ENCODE assay signal across 8 cellular contexts in the genomic region with DNA sequence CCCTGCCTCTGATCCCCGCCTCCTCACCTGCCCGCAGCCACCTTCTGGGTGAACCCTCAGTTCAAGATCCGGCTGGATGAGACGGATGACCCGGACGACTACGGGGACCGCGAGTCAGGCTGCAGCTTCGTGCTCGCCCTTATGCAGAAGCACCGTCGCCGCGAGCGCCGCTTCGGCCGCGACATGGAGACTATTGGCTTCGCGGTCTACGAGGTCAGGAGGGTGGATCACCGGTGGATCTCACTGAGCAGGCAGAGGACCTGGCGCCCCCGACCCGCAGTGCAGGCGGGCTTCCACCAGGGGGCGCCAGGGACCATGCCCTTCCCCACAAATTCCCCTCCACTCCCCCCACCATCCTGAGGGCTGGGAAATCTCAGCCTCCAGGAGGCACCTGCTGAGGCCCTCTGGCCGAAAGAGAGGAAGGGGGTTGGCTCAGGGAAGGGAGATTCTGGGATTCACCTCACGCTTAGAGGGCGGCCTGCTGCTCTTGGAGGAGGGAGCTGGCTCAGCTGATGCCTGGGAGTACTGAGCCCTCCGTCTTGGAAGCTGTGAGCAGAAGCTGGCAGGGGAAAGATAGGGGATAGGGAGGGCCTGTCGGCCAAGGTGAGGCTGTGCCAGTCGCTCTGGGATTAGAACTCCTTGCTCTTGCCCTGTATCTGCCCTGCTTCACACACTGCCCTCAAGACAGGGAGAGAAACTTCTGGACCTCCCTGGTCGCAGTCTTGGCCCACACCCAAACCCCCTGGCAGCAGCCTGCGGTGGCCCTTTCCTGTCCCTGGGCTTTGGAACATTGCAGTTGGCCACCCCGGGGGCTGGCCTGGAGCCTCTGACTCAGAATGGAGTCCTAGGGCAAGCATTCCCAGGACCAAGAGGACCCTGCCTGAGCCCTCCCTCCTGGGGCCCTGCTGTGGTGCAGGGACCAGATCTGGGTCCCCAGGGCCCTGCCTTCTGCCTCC. TPM values are rescaled to one million over a fixed set of nuclear protein-coding genes. Genes with fewer than 3 reads are reported as not detected.
DNase-seq lines count a peak whose midpoint lies in the region; ATAC-seq and TF ChIP-seq lines count a peak whose summit lies in the region.

No MANE protein-coding gene starts in this region.

- H4K20me1 ChIP-seq in DOHH2 (ENCODE audit: control insufficient read depth, insufficient read depth, low read depth, low read length), result no peaks in the 10 kb centered on the region

- H3K36me3 ChIP-seq in DOHH2 (ENCODE audit: control insufficient read depth, low read length) (peaks cover 43% of the 10 kb centered on the region), HUES6 (ENCODE audit: control insufficient read depth, insufficient read depth, low read length) (peaks cover 53% of the 10 kb centered on the region), WERI-Rb-1 (peaks cover 45% of the 10 kb centered on the region), lower lobe of right lung (peaks cover 93% of the 10 kb centered on the region)

- peak; percentile 82 for DNase-seq in WERI-Rb-1
- DNase-seq in coronary artery (ENCODE audit: low spot score), result no peak
- no peak for DNase-seq in lower lobe of right lung
- no peak for DNase-seq in kidney glomerular epithelial cell (lab: John Stamatoyannopoulos, UW)

- no peaks in the 10 kb centered on the region for H3K9me3 ChIP-seq in DOHH2 (ENCODE audit: control insufficient read depth, insufficient read depth, low read length)
- H3K9me3 ChIP-seq in HUES6 (ENCODE audit: control insufficient read depth, insufficient read depth, low read depth, low read length), result no peaks in the 10 kb centered on the region
- no peaks in the 10 kb centered on the region for H3K9me3 ChIP-seq in WERI-Rb-1 (ENCODE audit: severe bottlenecking)
- no peaks in the 10 kb centered on the region for H3K9me3 ChIP-seq in lower lobe of right lung

- TF ChIP-seq CTCF in DOHH2 (IDR thresholded peaks at IDR 0.05; ENCODE audit: low read depth, low read length, poor library complexity, severe bottlenecking) (peak; percentile 99), WERI-Rb-1 (IDR thresholded peaks at IDR 0.05; ENCODE audit: low read depth, low read length) (peak; percentile 94), coronary artery (IDR thresholded peaks at IDR 0.05) (peak; percentile 75), lower lobe of right lung (IDR thresholded peaks at IDR 0.05) (peak; percentile 87)

- no peak overlapping the region for H3K4me3 ChIP-seq in DOHH2 (ENCODE audit: low read length)
- H3K4me3 ChIP-seq in HUES6 (ENCODE audit: low read depth, low read length), result 0 out of 2 replicates have a peak overlapping the region, but pooled peaks have one; percentile 15
- no peak overlapping the region for H3K4me3 ChIP-seq in WERI-Rb-1 (ENCODE audit: low read depth, low read length)
- H3K4me3 ChIP-seq in coronary artery, result no peak overlapping the region
- no peak overlapping the region for H3K4me3 ChIP-seq in lower lobe of right lung

- H3F3A ChIP-seq in DOHH2 (ENCODE audit: control insufficient read depth, insufficient read depth), result peaks cover 3% of the 10 kb centered on the region; the same call in 1 of the 2 replicates

- no peaks in the 10 kb centered on the region for H3K9me2 ChIP-seq in DOHH2 (replicated peaks; ENCODE audit: control insufficient read depth, low read length)

- ATAC-seq in lower lobe of right lung (peak; percentile 27 to 53), GM21390 (IDR thresholded peaks at IDR 0.05; ENCODE audit: unreplicated experiment) (no peak)

- H3K27me3 ChIP-seq in DOHH2 (ENCODE audit: control insufficient read depth, low read length) (no peaks in the 10 kb centered on the region), HUES6 (ENCODE audit: control insufficient read depth, insufficient read depth, low read length) (no peaks in the 10 kb centered on the region), WERI-Rb-1 (ENCODE audit: insufficient read depth, low read depth, severe bottlenecking) (no peaks in the 10 kb centered on the region), lower lobe of right lung (ENCODE audit: low read depth) (no peaks in the 10 kb centered on the region)

- H3K79me2 ChIP-seq in DOHH2 (ENCODE audit: control insufficient read depth, low read length), result no peaks in the 10 kb centered on the region

- H3K27ac ChIP-seq in DOHH2 (ENCODE audit: low read depth, low read length) (no peak overlapping the region), HUES6 (ENCODE audit: low read depth, low read length) (no peak overlapping the region), WERI-Rb-1 (peak overlapping the region; percentile 24), coronary artery (no peak overlapping the region), lower lobe of right lung (no peak overlapping the region), temporal lobe (ENCODE audit: low read depth, low read length) (peak overlapping the region; percentile 17)

- intact Hi-C loops in lower lobe of right lung (cut with DNase I), result no loop called here

- H3K4me1 ChIP-seq in DOHH2 (ENCODE audit: control insufficient read depth, low read length) (no peaks in the 10 kb centered on the region), HUES6 (ENCODE audit: control insufficient read depth, insufficient read depth, low read length) (peaks cover 10% of the 10 kb centered on the region; the same call in 1 of the 2 replicates), lower lobe of right lung (peaks cover 14% of the 10 kb centered on the region)

- no peak overlapping the region for H3K9ac ChIP-seq in HUES6 (ENCODE audit: low read length)

- H3K4me2 ChIP-seq in DOHH2 (ENCODE audit: low read length), result no peak overlapping the region

RNA-seq across cellular contexts. Expression of a gene that starts 23.2 kb away (rescaled TPM):
- 176 TPM for total RNA-seq in lower lobe of right lung
- total RNA-seq in temporal lobe, result 52.4 TPM

RNA-seq across cellular contexts. Expression of a gene that starts 34.9 kb away (rescaled TPM):
- not detected for total RNA-seq in lower lobe of right lung
- total RNA-seq in temporal lobe, result not detected

RNA-seq across cellular contexts. Expression of a gene that starts 56.8 kb away (rescaled TPM):
- total RNA-seq in lower lobe of right lung (8.7 TPM), temporal lobe (2.7 TPM)

Comparison
In these comparisons a context has a peak if more than half of its experiments do, and no peak if none do; other contexts are left out.
1. H3K27ac ChIP-seq: peak in WERI-Rb-1 (single experiment) and temporal lobe (single experiment); none in DOHH2 (single experiment), HUES6 (single experiment), coronary artery (0 of 2) and lower lobe of right lung (single experiment).
2. Peak in every context shown above with its lines, with median percentiles within 50 percentile points of each other: CTCF ChIP-seq.